Comparison of ENCODE assay signal across 21 cellular contexts in the genomic region with DNA sequence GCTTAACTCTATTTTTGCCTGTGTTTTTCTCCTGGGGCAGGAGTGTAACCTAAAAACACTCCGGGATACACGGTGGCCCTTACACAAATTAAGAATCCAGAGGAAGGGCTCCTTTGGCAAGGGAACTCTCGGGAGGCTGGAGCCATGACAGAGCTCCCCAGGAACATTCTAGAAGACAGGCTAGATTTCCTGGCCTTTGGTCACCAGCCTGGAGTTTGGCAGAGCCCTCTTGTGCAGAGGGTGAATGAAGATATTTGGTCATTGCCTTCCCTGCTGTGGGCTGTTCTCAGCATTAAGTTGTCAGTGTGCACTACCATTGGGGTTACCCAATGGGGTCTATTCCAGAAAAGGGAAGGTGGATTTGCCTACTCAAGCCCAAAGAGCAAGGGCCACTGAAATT. TPM values are rescaled to one million over a fixed set of nuclear protein-coding genes. Genes with fewer than 3 reads are reported as not detected.
DNase-seq lines count a peak whose midpoint lies in the region; ATAC-seq, FAIRE-seq and TF ChIP-seq lines count a peak whose summit lies in the region.
"Had no signal": no experiment of that assay in that cellular context is flagged by ENCODE, and none has a peak within 500 bp of the region (broad histone marks: within the 10 kb centered on the region; RNA-seq: fewer than 3 reads in every experiment).

No MANE protein-coding gene starts in this region.

- no peak for TF ChIP-seq CTCF in C4-2B (conservative IDR thresholded peaks at IDR 0.05)
- TF ChIP-seq CTCF in PC-3 (conservative IDR thresholded peaks at IDR 0.05; ENCODE audit: low read depth, low read length): no peak
- TF ChIP-seq CTCF in kidney (IDR thresholded peaks at IDR 0.05; ENCODE audit: borderline replicate concordance, extremely low read depth, insufficient read depth): no peak
- TF ChIP-seq CTCF in esophagus muscularis mucosa (IDR thresholded peaks at IDR 0.05): no peak

- H4K20me1 ChIP-seq in PC-3 (ENCODE audit: low read length): no peaks in the 10 kb centered on the region

- intact Hi-C loops in PC-3 (cut with micrococcal nuclease): no loop called here
- intact Hi-C loops in kidney (cut with DNase I): no loop called here
- intact Hi-C loops in esophagus muscularis mucosa (cut with DNase I): no loop called here
- intact Hi-C loops in posterior vena cava (cut with DNase I): no loop called here

- H3K4me3 ChIP-seq in PC-3 (ENCODE audit: low read length) (no peak overlapping the region), kidney (ENCODE audit: low read length in 2 of 2) (no peak overlapping the region), skin epidermis (no peak overlapping the region), esophagus muscularis mucosa (no peak overlapping the region)
- H3K4me3 ChIP-seq: adrenal gland, GM12878, psoas muscle had no signal

- H3K9me3 ChIP-seq in PC-3 (ENCODE audit: low read length): no peaks in the 10 kb centered on the region
- no peaks in the 10 kb centered on the region for H3K9me3 ChIP-seq in kidney (ENCODE audit: control insufficient read depth in 1 of 2, low read length in 2 of 2)
- H3K9me3 ChIP-seq in esophagus muscularis mucosa: no peaks in the 10 kb centered on the region
- H3K9me3 ChIP-seq: adrenal gland, psoas muscle had no signal

- peak overlapping the region; percentile 70 for H3K4me2 ChIP-seq in PC-3 (ENCODE audit: low read length)

- CTCF ChIA-PET in PC-3 (lab: Charles Lee): no interaction called here

- peak overlapping the region; percentile 67 for H2AFZ ChIP-seq in PC-3 (ENCODE audit: low read length)

- WGBS in esophagus muscularis mucosa: 89% methylated on average over 3 of the region's 3 CpGs

- POLR2A ChIA-PET in PC-3 (lab: Charles Lee; ENCODE audit: unreplicated experiment): no interaction called here

- TF ChIP-seq EP300 in esophagus muscularis mucosa (IDR thresholded peaks at IDR 0.05): no peak

- FAIRE-seq in kidney (lab: Jason Lieb, UNC): no peak
- FAIRE-seq: GM12878 had no signal

- DNase-seq in PC-3: no peak
- no peak for DNase-seq in kidney
- DNase-seq in esophagus muscularis mucosa (ENCODE audit: extremely low spot score): no peak
- DNase-seq in D341Med (ENCODE audit: low spot score): no peak
- DNase-seq in posterior vena cava (ENCODE audit: low spot score): no peak
- DNase-seq in NCI-H1436 treated with DMSO at 0.1 percent for 48 hours (lab: John Stamatoyannopoulos, UW): no peak
- DNase-seq: activated B cell treated with CpG ODN at 0.5 μM for 24 hours; activated CD4-positive, alpha-beta memory T cell treated with anti-CD3 and anti-CD28 coated beads for 36 hours; adrenal gland; cortex of kidney; MM.1S; NCI-H187 treated with DMSO at 0.1 percent for 48 hours; NCI-H2227 treated with DMSO at 0.1 percent for 48 hours; nephron progenitor cell; psoas muscle; stimulated activated CD4-positive, alpha-beta T cell treated with anti-CD3 and anti-CD28 coated beads, Interleukin-4, amount 100 ng/mL, for 1 hour had no signal

- no peaks in the 10 kb centered on the region for H3K9me2 ChIP-seq in PC-3 (replicated peaks; ENCODE audit: low read length)

- H3K9ac ChIP-seq in PC-3 (ENCODE audit: low read length) (no peak overlapping the region; the same call in 1 of the 2 replicates), kidney (ENCODE audit: low read length in 2 of 2) (no peak overlapping the region)

- BruUV-seq in PC-3 (replicated peaks; lab: Mats Ljungman, UMichigan): no TSS peak

- ATAC-seq in PC-3: no peak
- ATAC-seq: Panc1, psoas muscle had no signal

- peaks cover 28% of the 10 kb centered on the region for H3K4me1 ChIP-seq in PC-3 (ENCODE audit: insufficient read depth, low read length)
- peaks cover 5 to 10% of the 10 kb centered on the region in 2 donors for H3K4me1 ChIP-seq in kidney (ENCODE audit: control insufficient read depth in 1 of 2, insufficient read depth in 1 of 2, low read depth in 1 of 2, low read length in 2 of 2)
- peaks cover 0 to 5% (median 5%) of the 10 kb centered on the region in 4 donors for H3K4me1 ChIP-seq in esophagus muscularis mucosa
- H3K4me1 ChIP-seq: adrenal gland, psoas muscle had no signal

- peak overlapping the region; percentile 97 for H3K27ac ChIP-seq in C4-2B
- peak overlapping the region; percentile 76 for H3K27ac ChIP-seq in PC-3 (ENCODE audit: low read length)
- peak overlapping the region; percentile 39 to 54 for H3K27ac ChIP-seq in kidney (ENCODE audit: low read depth in 2 of 2, low read length in 2 of 2)
- H3K27ac ChIP-seq in skin epidermis: peak overlapping the region in 18 of 21 experiments; percentile 12 to 83 (median 57)
- no peak overlapping the region for H3K27ac ChIP-seq in esophagus muscularis mucosa (replicated peaks in 1 of 4)
- H3K27ac ChIP-seq: adrenal gland, HL-60, psoas muscle had no signal

- no peak for TF ChIP-seq POLR2A in esophagus muscularis mucosa (IDR thresholded peaks at IDR 0.05; ENCODE audit: low read depth)

- no peaks in the 10 kb centered on the region for H3K79me2 ChIP-seq in PC-3 (ENCODE audit: low read length)

- no peaks in the 10 kb centered on the region for H3K36me3 ChIP-seq in PC-3 (ENCODE audit: low read depth, low read length)
- H3K36me3 ChIP-seq in kidney (ENCODE audit: control insufficient read depth in 1 of 2, insufficient read depth in 2 of 2, low read length in 2 of 2): no peaks in the 10 kb centered on the region
- H3K36me3 ChIP-seq in esophagus muscularis mucosa: no peaks in the 10 kb centered on the region
- H3K36me3 ChIP-seq: adrenal gland had no signal

- no peaks in the 10 kb centered on the region for H3K27me3 ChIP-seq in PC-3 (ENCODE audit: low read length)
- H3K27me3 ChIP-seq in esophagus muscularis mucosa: no peaks in the 10 kb centered on the region
- H3K27me3 ChIP-seq: adrenal gland had no signal

- no peaks in the 10 kb centered on the region for H3F3A ChIP-seq in PC-3 (ENCODE audit: low read length, unreplicated experiment)

RNA-seq across cellular contexts. Expression of gene LNX1, which starts 53.8 kb away (rescaled TPM):
- total RNA-seq in PC-3 (2014; rRNA removed) (2.8 and 3.0 TPM in 2 replicates), kidney (25.6 TPM), esophagus muscularis mucosa (10 to 100 TPM in 1 of 4 donors, 1 to 10 TPM in 3; 5.8 to 14.7 (median 8.4) TPM), posterior vena cava (1 to 10 TPM; 3.7 to 4.7 TPM)
- polyA plus RNA-seq in kidney (ENCODE audit: insufficient read depth, low read depth, low replicate concordance): 10.2 TPM
- total RNA-seq: activated B cell treated with CpG ODN at 0.5 μM for 24 hours; activated CD4-positive, alpha-beta memory T cell treated with anti-CD3 and anti-CD28 coated beads for 36 hours had no signal

Comparison
In these comparisons a context has a peak if more than half of its experiments do, and no peak if none do; other contexts are left out.
1. H3K27ac ChIP-seq: peak in C4-2B (single experiment), PC-3 (single experiment), kidney (2 of 2) and skin epidermis (18 of 21); none in esophagus muscularis mucosa (0 of 4).